In the genomic region with DNA sequence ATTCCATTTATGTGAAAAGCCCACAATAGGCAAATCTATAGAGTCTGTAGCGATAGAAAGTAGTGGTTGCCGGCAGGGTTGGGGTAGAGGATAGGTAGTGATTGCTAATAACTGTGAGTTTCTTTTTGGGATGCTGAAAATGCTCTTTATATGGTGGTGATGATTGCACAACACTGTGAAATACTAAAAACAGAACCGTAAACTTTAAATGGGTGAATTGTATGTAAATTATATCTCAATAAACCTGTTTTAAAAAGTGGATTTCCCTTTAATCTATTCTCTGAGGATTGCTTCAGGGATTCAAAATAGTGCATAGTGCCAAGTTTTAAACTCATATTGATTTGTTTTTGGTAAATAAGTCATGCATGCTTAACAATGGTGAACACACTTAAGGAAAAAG, we compare ENCODE assay signal across 14 cellular contexts.
A peak's percentile ranks its signal among the peaks of the same experiment; 100 is the strongest.
DNase-seq lines count a peak whose midpoint lies in the region; TF ChIP-seq lines count a peak whose summit lies in the region.
"Had no signal": no experiment of that assay in that cellular context is flagged by ENCODE, and none has a peak within 500 bp of the region (broad histone marks: within the 10 kb centered on the region; RNA-seq: fewer than 3 reads in every experiment).

No MANE protein-coding gene starts in this region.

- no TSS peak for BruUV-seq in PC-9 (replicated peaks; lab: Mats Ljungman, UMichigan)

- H3K27ac ChIP-seq in PC-9: peak overlapping the region; percentile 77
- H3K27ac ChIP-seq in fibroblast of lung (ENCODE audit: insufficient read depth, low read length): peak overlapping the region; percentile 74
- no peak overlapping the region for H3K27ac ChIP-seq in CD8-positive, alpha-beta memory T cell (ENCODE audit: low read depth, low read length)

- peak overlapping the region; percentile 8; the same call in 1 of the 2 replicates for H3K4me3 ChIP-seq in PC-9
- no peak overlapping the region for H3K4me3 ChIP-seq in fibroblast of lung (replicated peaks in 1 of 4; ENCODE audit: control extremely low read depth in 1 of 4, insufficient read depth in 1 of 4, low read depth in 3 of 4, low read length in 4 of 4)
- H3K4me3 ChIP-seq in skeletal muscle satellite cell (ENCODE audit: low read length): no peak overlapping the region
- H3K4me3 ChIP-seq in CD8-positive, alpha-beta memory T cell (ENCODE audit: low read length): no peak overlapping the region

- H3K27me3 ChIP-seq in PC-9 (ENCODE audit: insufficient read depth, low read depth) (no peaks in the 10 kb centered on the region), fibroblast of lung (ENCODE audit: control insufficient read depth, insufficient read depth, low read length) (no peaks in the 10 kb centered on the region), skeletal muscle satellite cell (ENCODE audit: control insufficient read depth, insufficient read depth, low read length) (no peaks in the 10 kb centered on the region)
- no peaks in the 10 kb centered on the region for H3K27me3 ChIP-seq in CD8-positive, alpha-beta memory T cell (ENCODE audit: insufficient read depth, low read length, poor library complexity, severe bottlenecking)

- H3K27me3 Mint-ChIP-seq in CD8-positive, alpha-beta memory T cell: no peaks in the 10 kb centered on the region
- H3K27me3 Mint-ChIP-seq: naive B cell, T-helper 17 cell had no signal

- H3F3A ChIP-seq in PC-9 (ENCODE audit: insufficient read depth, low read depth): peaks cover 38% of the 10 kb centered on the region

- TF ChIP-seq CTCF in PC-9 (conservative IDR thresholded peaks at IDR 0.05) (no peak), fibroblast of lung (conservative IDR thresholded peaks at IDR 0.05 in 1 of 2, IDR thresholded peaks at IDR 0.05 in 1 of 2; ENCODE audit: low read depth in 1 of 2, low read length in 2 of 2) (no peak)

- intact Hi-C loops in PC-9 (cut with micrococcal nuclease; ENCODE audit: unreplicated experiment): loop anchor here (2.0 to 10.0 kb wide), 3 partner anchors 55 to 549 kb away; a partner anchor contains a TSS

- H3K79me2 ChIP-seq in PC-9 (ENCODE audit: low read depth) (peaks cover 45% of the 10 kb centered on the region), fibroblast of lung (ENCODE audit: control insufficient read depth, insufficient read depth, low read length) (peaks cover 57% of the 10 kb centered on the region)

- DNase-seq in SIG-M5 treated with dmso at 0.1 percent for 504 hours (lab: John Stamatoyannopoulos, UW; ENCODE audit: unreplicated experiment) (peak; percentile 16), SIG-M5 (lab: John Stamatoyannopoulos, UW) (no peak), PC-9 (no peak), fibroblast of lung (ENCODE audit: low read depth in 2 of 2) (peak in 1 of 2 donors; percentile 52), COLO668 (lab: John Stamatoyannopoulos, UW; ENCODE audit: unreplicated experiment) (no peak), T-helper 9 cell (no peak)
- no peak for DNase-seq in CD8-positive, alpha-beta memory T cell
- DNase-seq: aorta; EL; naive B cell; NK-92 treated with Interleukin-12 subunit alpha and Interleukin-12 subunit beta, amount 100 ng/mL, for 24 hours; stimulated activated naive CD4-positive, alpha-beta T cell treated with Interleukin-2 at 50 U/mL for 16 hours; T-helper 17 cell had no signal

- no peak overlapping the region for H3K27ac Mint-ChIP-seq in CD8-positive, alpha-beta memory T cell

- no peak overlapping the region for H3K9ac ChIP-seq in fibroblast of lung (ENCODE audit: insufficient read depth, low read length)
- H3K9ac ChIP-seq in skeletal muscle satellite cell (ENCODE audit: low read depth, low read length): peak overlapping the region; percentile 66

- POLR2A ChIA-PET in PC-9 (lab: Charles Lee; ENCODE audit: unreplicated experiment): interaction anchor here (0.6 to 1.0 kb wide), 5 partner anchors 24 to 588 kb away, joined by 3 to 13 read pairs (median 4); no protein-coding TSS in a partner anchor
- POLR2A ChIA-PET in CD8-positive, alpha-beta memory T cell (lab: Charles Lee): no interaction called here

- peaks cover 6 to 11% (median 10%) of the 10 kb centered on the region in 3 donors for H3K36me3 Mint-ChIP-seq in CD8-positive, alpha-beta memory T cell

- no peaks in the 10 kb centered on the region for H3K9me2 ChIP-seq in PC-9 (ENCODE audit: insufficient read depth)

- peaks cover 55% of the 10 kb centered on the region for H3K4me1 ChIP-seq in PC-9 (replicated peaks; ENCODE audit: insufficient read depth)
- peaks cover 21% of the 10 kb centered on the region for H3K4me1 ChIP-seq in fibroblast of lung (ENCODE audit: control insufficient read depth, extremely low read depth, insufficient read depth, low read length)
- H3K4me1 ChIP-seq in skeletal muscle satellite cell (ENCODE audit: control insufficient read depth, insufficient read depth, low read length): peaks cover 62% of the 10 kb centered on the region
- peaks cover 12% of the 10 kb centered on the region for H3K4me1 ChIP-seq in CD8-positive, alpha-beta memory T cell (ENCODE audit: insufficient read depth, low read length)

- peak overlapping the region; percentile 56 for H3K4me2 ChIP-seq in PC-9
- H3K4me2 ChIP-seq in fibroblast of lung (ENCODE audit: extremely low read depth, insufficient read depth, low read length): no peak overlapping the region
- H3K4me2 ChIP-seq in skeletal muscle satellite cell (ENCODE audit: low read length): no peak overlapping the region

- H3K9me3 ChIP-seq in PC-9 (ENCODE audit: insufficient read depth, low read depth) (no peaks in the 10 kb centered on the region), fibroblast of lung (ENCODE audit: control insufficient read depth, insufficient read depth, low read depth, low read length) (no peaks in the 10 kb centered on the region), skeletal muscle satellite cell (replicated peaks; ENCODE audit: low read length) (no peaks in the 10 kb centered on the region)
- no peaks in the 10 kb centered on the region for H3K9me3 ChIP-seq in CD8-positive, alpha-beta memory T cell (ENCODE audit: low read length)

- CTCF ChIA-PET in PC-9 (lab: Charles Lee): interaction anchor here (0.6 to 1.4 kb wide), 2 partner anchors 555 to 1431 kb away, joined by 4 to 5 read pairs; no protein-coding TSS in a partner anchor
- CTCF ChIA-PET in CD8-positive, alpha-beta memory T cell (lab: Charles Lee): no interaction called here

- H3K36me3 ChIP-seq in PC-9 (ENCODE audit: low read depth): no peaks in the 10 kb centered on the region; the same call in 1 of the 2 replicates
- H3K36me3 ChIP-seq in fibroblast of lung (ENCODE audit: control insufficient read depth, insufficient read depth, low read length): no peaks in the 10 kb centered on the region
- H3K36me3 ChIP-seq in skeletal muscle satellite cell (ENCODE audit: insufficient read depth, low read length): peaks cover 4% of the 10 kb centered on the region
- no peaks in the 10 kb centered on the region for H3K36me3 ChIP-seq in CD8-positive, alpha-beta memory T cell (ENCODE audit: insufficient read depth, low read length)

- H4K20me1 ChIP-seq in PC-9 (ENCODE audit: insufficient read depth): 0 out of 2 replicates have a peak, but pooled peaks cover 3% of the 10 kb centered on the region
- no peaks in the 10 kb centered on the region for H4K20me1 ChIP-seq in fibroblast of lung (ENCODE audit: control insufficient read depth, extremely low read depth, insufficient read depth, low read length)

- H3K4me3 Mint-ChIP-seq in CD8-positive, alpha-beta memory T cell: peak overlapping the region in 1 of 7 donors; percentile 24
- H3K4me3 Mint-ChIP-seq: T-helper 17 cell had no signal

- no peak overlapping the region for H2AFZ ChIP-seq in PC-9
- no peak overlapping the region for H2AFZ ChIP-seq in fibroblast of lung (ENCODE audit: low read length)

- H3K9me3 Mint-ChIP-seq in CD8-positive, alpha-beta memory T cell: no peaks in the 10 kb centered on the region
- H3K9me3 Mint-ChIP-seq: naive B cell had no signal

- peaks cover 44 to 62% (median 50%) of the 10 kb centered on the region in 3 donors for H3K4me1 Mint-ChIP-seq in CD8-positive, alpha-beta memory T cell
